8 cellular contexts compared by ENCODE assay signal in genomic region chr2:191521608-191522208, GRCh38.
A peak's percentile ranks its signal among the peaks of the same experiment; 100 is the strongest.
DNase-seq lines count a peak whose midpoint lies in the region; ATAC-seq, FAIRE-seq and TF ChIP-seq lines count a peak whose summit lies in the region.

No MANE protein-coding gene starts in this region.

- H3K9me3 Mint-ChIP-seq in activated T-cell treated with anti-CD3 and anti-CD28 coated beads, Interleukin-2, amount 50 U/mL, for 24 hours: no peaks in the 10 kb centered on the region

- H3K27ac Mint-ChIP-seq in activated T-cell treated with anti-CD3 and anti-CD28 coated beads, Interleukin-2, amount 50 U/mL, for 24 hours: no peak overlapping the region

- H3K36me3 ChIP-seq in transverse colon: no peaks in the 10 kb centered on the region

- in situ Hi-C loops in SK-MEL-5 (cut with HindIII; ENCODE audit: low pct_unique_long_range_greater_than_20kb, low sequenced_read_pairs): no loop called here
- in situ Hi-C loops in transverse colon (cut with MboI; ENCODE audit: low pct_ligation_motif_present in 1 of 4, low pct_unique_long_range_greater_than_20kb in 1 of 4, low sequenced_read_pairs in 3 of 4): loop anchor here in 2 of 4 donors (5.0 to 25.0 kb wide), 4 partner anchors 354 to 467 kb away; partner anchors contain the start of gene STAT4 (in 1 of the 2)

- TF ChIP-seq POLR2A in transverse colon (IDR thresholded peaks at IDR 0.05): no peak

- peaks cover 7% of the 10 kb centered on the region for H3K27me3 Mint-ChIP-seq in activated T-cell treated with anti-CD3 and anti-CD28 coated beads, Interleukin-2, amount 50 U/mL, for 24 hours

- no peak overlapping the region for H3K4me3 ChIP-seq in transverse colon

- no peaks in the 10 kb centered on the region for H3K9me3 ChIP-seq in transverse colon

- no peaks in the 10 kb centered on the region for H3K4me1 ChIP-seq in transverse colon

- no peak overlapping the region for H3K4me3 Mint-ChIP-seq in activated T-cell treated with anti-CD3 and anti-CD28 coated beads, Interleukin-2, amount 50 U/mL, for 24 hours

- no peak overlapping the region for H3K27ac ChIP-seq in transverse colon

- no peaks in the 10 kb centered on the region for H3K4me1 Mint-ChIP-seq in activated T-cell treated with anti-CD3 and anti-CD28 coated beads, Interleukin-2, amount 50 U/mL, for 24 hours (ENCODE audit: low read depth)

- FAIRE-seq in GM18507 (lab: Jason Lieb, UNC): peak; percentile 85

- no peaks in the 10 kb centered on the region for H3K27me3 ChIP-seq in transverse colon

- TF ChIP-seq CTCF in transverse colon (IDR thresholded peaks at IDR 0.05): peak; percentile 71 to 77 (median 76)

- ATAC-seq in GM19463 (IDR thresholded peaks at IDR 0.05; ENCODE audit: unreplicated experiment): no peak
- ATAC-seq in HG03565 (IDR thresholded peaks at IDR 0.05; ENCODE audit: unreplicated experiment): no peak

- DNase-seq in AG20443 (ENCODE audit: low spot score): peak; percentile 54
- no peak for DNase-seq in GM18507 (ENCODE audit: extremely low spot score, insufficient read length, low read depth)
- peak; percentile 58 for DNase-seq in SK-MEL-5 (ENCODE audit: low read depth, low spot score)
- DNase-seq in glomerular visceral epithelial cell (ENCODE audit: extremely low spot score): peak; percentile 51
- DNase-seq in transverse colon: no peak
- DNase-seq in activated T-cell treated with anti-CD3 and anti-CD28 coated beads, Interleukin-2, amount 50 U/mL, for 24 hours: no peak

- intact Hi-C loops in transverse colon (cut with DNase I; ENCODE audit: low total_unique reads): no loop called here

- no peak for TF ChIP-seq EP300 in transverse colon (IDR thresholded peaks at IDR 0.05; ENCODE audit: low read depth)

- no peaks in the 10 kb centered on the region for H3K36me3 Mint-ChIP-seq in activated T-cell treated with anti-CD3 and anti-CD28 coated beads, Interleukin-2, amount 50 U/mL, for 24 hours (ENCODE audit: low read depth)

- 23 to 24% methylated on average over 1 of the region's 1 CpG for WGBS in transverse colon (ENCODE audit: low coverage in 1 of 2), 2 donors

Comparison
In these comparisons a context has a peak if more than half of its experiments do, and no peak if none do; other contexts are left out.
1. DNase-seq: peak in AG20443 (single experiment), SK-MEL-5 (single experiment) and glomerular visceral epithelial cell (single experiment); none in GM18507 (single experiment), transverse colon (single experiment) and activated T-cell treated with anti-CD3 and anti-CD28 coated beads, Interleukin-2, amount 50 U/mL, for 24 hours (single experiment).